9 cellular contexts compared by ENCODE assay signal in genomic region chr1:164617607-164618564, GRCh38. TPM values are rescaled to one million over a fixed set of nuclear protein-coding genes. Genes with fewer than 3 reads are reported as not detected.
DNase-seq lines count a peak whose midpoint lies in the region; ATAC-seq and TF ChIP-seq lines count a peak whose summit lies in the region.
"Had no signal": no experiment of that assay in that cellular context is flagged by ENCODE, and none has a peak within 500 bp of the region (broad histone marks: within the 10 kb centered on the region; RNA-seq: fewer than 3 reads in every experiment).

No MANE protein-coding gene starts in this region.

- TF ChIP-seq POLR2A in breast epithelium (IDR thresholded peaks at IDR 0.05) (no peak), Peyer's patch (IDR thresholded peaks at IDR 0.05) (no peak), gastroesophageal sphincter (IDR thresholded peaks at IDR 0.05) (no peak)

- H3K4me1 Mint-ChIP-seq in MCF 10A (ENCODE audit: insufficient read depth, unreplicated experiment) = peaks cover 11% of the 10 kb centered on the region
- no peaks in the 10 kb centered on the region for H3K4me1 Mint-ChIP-seq in activated naive CD4-positive, alpha-beta T cell treated with anti-CD3 and anti-CD28 coated beads, Interleukin-2, amount 10 ng/mL, durations not matched to agents 7 days and 5 days

- POLR2A ChIA-PET in MCF 10A (lab: Yijun Ruan, JAX) = interaction anchor here (0.7 to 1.9 kb wide), 6 partner anchors 10 to 1075 kb away, joined by 3 to 9 read pairs (median 4); partner anchors contain the start of gene PBX1

- no peaks in the 10 kb centered on the region for H3K27me3 Mint-ChIP-seq in MCF 10A (ENCODE audit: insufficient read depth, unreplicated experiment)
- no peaks in the 10 kb centered on the region for H3K27me3 Mint-ChIP-seq in activated naive CD4-positive, alpha-beta T cell treated with anti-CD3 and anti-CD28 coated beads, Interleukin-2, amount 10 ng/mL, durations not matched to agents 7 days and 5 days

- BruUV-seq in MCF 10A (replicated peaks; lab: Mats Ljungman, UMichigan) = no TSS peak

- peak; percentile 63 for DNase-seq in MCF 10A (ENCODE audit: unreplicated experiment)
- no peak for DNase-seq in breast epithelium (ENCODE audit: low spot score in 2 of 2)
- no peak for DNase-seq in Peyer's patch
- no peak for DNase-seq in upper lobe of right lung
- no peak for DNase-seq in activated naive CD4-positive, alpha-beta T cell treated with anti-CD3 and anti-CD28 coated beads, Interleukin-2, amount 10 ng/mL, durations not matched to agents 7 days and 5 days
- DNase-seq in NCI-H146 treated with DMSO at 0.1 percent for 48 hours (lab: John Stamatoyannopoulos, UW; ENCODE audit: unreplicated experiment) = no peak
- DNase-seq: T-helper 9 cell had no signal

- CTCF ChIA-PET in MCF 10A (lab: Yijun Ruan, JAX) = interaction anchor here (0.6 to 3.0 kb wide), 74 partner anchors 8 to 1221 kb away, joined by 3 to 33 read pairs (median 4); no protein-coding TSS in a partner anchor
- CTCF ChIA-PET in activated naive CD4-positive, alpha-beta T cell treated with anti-CD3 and anti-CD28 coated beads, Interleukin-2, amount 10 ng/mL, durations not matched to agents 7 days and 5 days (lab: Charles Lee) = no interaction called here

- H3K27ac Mint-ChIP-seq in MCF 10A (ENCODE audit: low read depth, unreplicated experiment) = no peak overlapping the region
- H3K27ac Mint-ChIP-seq in activated naive CD4-positive, alpha-beta T cell treated with anti-CD3 and anti-CD28 coated beads, Interleukin-2, amount 10 ng/mL, durations not matched to agents 7 days and 5 days = no peak overlapping the region

- H3K9me3 Mint-ChIP-seq in MCF 10A (ENCODE audit: unreplicated experiment) = no peaks in the 10 kb centered on the region
- H3K9me3 Mint-ChIP-seq in activated naive CD4-positive, alpha-beta T cell treated with anti-CD3 and anti-CD28 coated beads, Interleukin-2, amount 10 ng/mL, durations not matched to agents 7 days and 5 days = no peaks in the 10 kb centered on the region

- peaks cover 3 to 23% of the 10 kb centered on the region in 2 donors for H3K4me1 ChIP-seq in breast epithelium
- H3K4me1 ChIP-seq in Peyer's patch = peaks cover 0 to 40% (median 1%) of the 10 kb centered on the region in 4 donors
- H3K4me1 ChIP-seq in gastroesophageal sphincter = peaks cover 9 to 100% (median 49%) of the 10 kb centered on the region in 3 donors
- peaks cover 45% of the 10 kb centered on the region for H3K4me1 ChIP-seq in upper lobe of right lung

- H3K4me3 ChIP-seq in breast epithelium (no peak overlapping the region), Peyer's patch (no peak overlapping the region), gastroesophageal sphincter (no peak overlapping the region), upper lobe of right lung (no peak overlapping the region)

- TF ChIP-seq CTCF in MCF 10A (IDR thresholded peaks at IDR 0.05; ENCODE audit: unreplicated experiment) = peak; percentile 89
- TF ChIP-seq CTCF in breast epithelium (IDR thresholded peaks at IDR 0.05) = peak in 1 of 3 donors; percentile 16
- TF ChIP-seq CTCF in Peyer's patch (IDR thresholded peaks at IDR 0.05) = peak in 4 of 6 experiments; percentile 25 to 65 (median 60)
- peak; percentile 39 to 67 (median 54) for TF ChIP-seq CTCF in gastroesophageal sphincter (IDR thresholded peaks at IDR 0.05)
- TF ChIP-seq CTCF in upper lobe of right lung (IDR thresholded peaks at IDR 0.05) = peak; percentile 51

- ATAC-seq in gastroesophageal sphincter (no peak), upper lobe of right lung (peak; percentile 79), GM21423 (IDR thresholded peaks at IDR 0.05; ENCODE audit: unreplicated experiment) (no peak)

- H3K4me3 Mint-ChIP-seq in MCF 10A (ENCODE audit: unreplicated experiment) = no peak overlapping the region
- H3K4me3 Mint-ChIP-seq in activated naive CD4-positive, alpha-beta T cell treated with anti-CD3 and anti-CD28 coated beads, Interleukin-2, amount 10 ng/mL, durations not matched to agents 7 days and 5 days = no peak overlapping the region

- 44 to 46% methylated on average over 7 to 9 of the region's 10 CpGs for WGBS in gastroesophageal sphincter (ENCODE audit: low coverage in 1 of 2), 2 donors

- no peaks in the 10 kb centered on the region for H3K9me3 ChIP-seq in breast epithelium
- no peaks in the 10 kb centered on the region for H3K9me3 ChIP-seq in Peyer's patch
- no peaks in the 10 kb centered on the region for H3K9me3 ChIP-seq in gastroesophageal sphincter
- H3K9me3 ChIP-seq in upper lobe of right lung = no peaks in the 10 kb centered on the region

- H3K27ac ChIP-seq in breast epithelium = peak overlapping the region in 1 of 2 donors; percentile 49
- H3K27ac ChIP-seq in Peyer's patch = peak overlapping the region in 1 of 4 donors; percentile 25
- peak overlapping the region in 3 of 4 donors; percentile 52 to 71 (median 60) for H3K27ac ChIP-seq in gastroesophageal sphincter
- no peak overlapping the region for H3K27ac ChIP-seq in upper lobe of right lung

- TF ChIP-seq EP300 in gastroesophageal sphincter (IDR thresholded peaks at IDR 0.05) = no peak

- intact Hi-C loops in MCF 10A (cut with micrococcal nuclease) = loop anchor here (1.0 to 10.0 kb wide), 10 partner anchors 107 to 1257 kb away; no protein-coding TSS in a partner anchor
- intact Hi-C loops in breast epithelium (cut with DNase I; ENCODE audit: low total_unique reads) = no loop called here
- intact Hi-C loops in upper lobe of right lung (cut with DNase I) = no loop called here

- H3K36me3 Mint-ChIP-seq in MCF 10A (ENCODE audit: insufficient read depth, unreplicated experiment) = peaks cover 6% of the 10 kb centered on the region
- no peaks in the 10 kb centered on the region for H3K36me3 Mint-ChIP-seq in activated naive CD4-positive, alpha-beta T cell treated with anti-CD3 and anti-CD28 coated beads, Interleukin-2, amount 10 ng/mL, durations not matched to agents 7 days and 5 days

- H3K36me3 ChIP-seq in breast epithelium (no peaks in the 10 kb centered on the region), Peyer's patch (no peaks in the 10 kb centered on the region), gastroesophageal sphincter (no peaks in the 10 kb centered on the region), upper lobe of right lung (no peaks in the 10 kb centered on the region)

- H3K27me3 ChIP-seq in breast epithelium (no peaks in the 10 kb centered on the region), Peyer's patch (no peaks in the 10 kb centered on the region), gastroesophageal sphincter (no peaks in the 10 kb centered on the region), upper lobe of right lung (no peaks in the 10 kb centered on the region)

RNA-seq across cellular contexts. Expression of gene PBX1, which starts 58.9 kb away (rescaled TPM):
- total RNA-seq in MCF 10A (2022) (2.3 and 5.8 TPM in 2 replicates), breast epithelium (100 to 1,000 TPM in 1 of 3 donors, 10 to 100 TPM in 2; 64.5 to 126 (median 95.4) TPM), Peyer's patch (10 to 100 TPM; 20.6 to 57.5 (median 40.4) TPM), gastroesophageal sphincter (100 to 1,000 TPM in 3 of 4 donors, 10 to 100 TPM in 1; 75.8 to 177 (median 140) TPM), upper lobe of right lung (56.7 TPM)
